ENCODE assay signal across 8 cellular contexts in genomic region chr19:16111160-16111908, GRCh38. TPM values are rescaled to one million over a fixed set of nuclear protein-coding genes. Genes with fewer than 3 reads are reported as not detected.
DNase-seq lines count a peak whose midpoint lies in the region; ATAC-seq and TF ChIP-seq lines count a peak whose summit lies in the region.

RAB8A (plus strand) TSS chr19:16111889; CDS start chr19:16111902, 13 bp downstream.

- H3K4me3 Mint-ChIP-seq in activated naive CD8-positive, alpha-beta T cell = peak within 1 kb of the TSS; percentile 98
- H3K4me3 Mint-ChIP-seq in glutamatergic neuron (ENCODE audit: unreplicated experiment) = peak within 1 kb of the TSS; percentile 94

- H3K27me3 Mint-ChIP-seq in activated naive CD8-positive, alpha-beta T cell = no peaks in the 10 kb centered on the region
- H3K27me3 Mint-ChIP-seq in glutamatergic neuron (ENCODE audit: unreplicated experiment) = peaks cover 2% of the 10 kb centered on the region

- peaks cover 35% of the 10 kb centered on the region for H3K4me1 Mint-ChIP-seq in activated naive CD8-positive, alpha-beta T cell (ENCODE audit: low read depth)
- H3K4me1 Mint-ChIP-seq in glutamatergic neuron (ENCODE audit: low read depth, unreplicated experiment) = no peaks in the 10 kb centered on the region

- H2AFZ ChIP-seq in osteoblast (ENCODE audit: low read length) = peak within 1 kb of the TSS; percentile 94

- TF ChIP-seq CTCF in GM12865 (IDR thresholded peaks at IDR 0.05; ENCODE audit: insufficient read depth, low read depth, low read length, missing control alignments) = peak; percentile 87
- TF ChIP-seq CTCF in glutamatergic neuron (IDR thresholded peaks at IDR 0.05; ENCODE audit: partially characterized antibody, unreplicated experiment) = peak; percentile 99
- TF ChIP-seq CTCF in osteoblast (IDR thresholded peaks at IDR 0.05; ENCODE audit: extremely low read depth, low read depth, low read length) = peak; percentile 74
- TF ChIP-seq CTCF in thoracic aorta (IDR thresholded peaks at IDR 0.05) = peak; percentile 99

- ATAC-seq in HG02642 (IDR thresholded peaks at IDR 0.05; ENCODE audit: poor library complexity, unreplicated experiment) (peak; percentile 93), thoracic aorta (ENCODE audit: insufficient number of reproducible peaks, low FRiP score, low read depth) (peak; percentile 97)

- H3K4me2 ChIP-seq in osteoblast (ENCODE audit: insufficient read depth, low read length) = peak within 1 kb of the TSS; percentile 88

- H3K36me3 ChIP-seq in osteoblast (ENCODE audit: insufficient read depth, low read length) (no peaks in the 10 kb centered on the region), thoracic aorta (no peaks in the 10 kb centered on the region)

- peaks cover 24% of the 10 kb centered on the region for H4K20me1 ChIP-seq in osteoblast (ENCODE audit: insufficient read depth, low read length)

- H3K4me3 ChIP-seq in GM12865 (ENCODE audit: low read depth, low read length) (peak within 1 kb of the TSS; percentile 91), osteoblast (ENCODE audit: insufficient read depth, low read length) (peak within 1 kb of the TSS; percentile 99), thoracic aorta (peak within 1 kb of the TSS; percentile 87)

- H3K36me3 Mint-ChIP-seq in activated naive CD8-positive, alpha-beta T cell = no peaks in the 10 kb centered on the region
- H3K36me3 Mint-ChIP-seq in glutamatergic neuron (ENCODE audit: unreplicated experiment) = no peaks in the 10 kb centered on the region

- peak within 1 kb of the TSS; percentile 96 for H3K27ac Mint-ChIP-seq in activated naive CD8-positive, alpha-beta T cell
- H3K27ac Mint-ChIP-seq in glutamatergic neuron (ENCODE audit: unreplicated experiment) = peak within 1 kb of the TSS; percentile 79

- peaks cover 11% of the 10 kb centered on the region for H3K4me1 ChIP-seq in osteoblast (ENCODE audit: insufficient read depth, low read length)
- peaks cover 14 to 36% of the 10 kb centered on the region in 2 donors for H3K4me1 ChIP-seq in thoracic aorta (ENCODE audit: control insufficient read depth in 1 of 2, low read depth in 2 of 2)

- H3K27ac ChIP-seq in osteoblast (ENCODE audit: low read depth, low read length) (peak within 1 kb of the TSS; percentile 93), thoracic aorta (peak within 1 kb of the TSS; percentile 76 to 95)

- H3K9me3 ChIP-seq in osteoblast (ENCODE audit: low read depth, low read length) (no peaks in the 10 kb centered on the region), thoracic aorta (no peaks in the 10 kb centered on the region)

- H3K79me2 ChIP-seq in osteoblast (ENCODE audit: insufficient read depth, low read length) = peaks cover 42% of the 10 kb centered on the region

- DNase-seq in GM12865 (ENCODE audit: low read depth) (peak; percentile 100), NCI-H1105 (lab: John Stamatoyannopoulos, UW) (peak; percentile 98), SKM-1 treated with dmso at 0.1 percent for 144 hours (lab: John Stamatoyannopoulos, UW; ENCODE audit: unreplicated experiment) (peak; percentile 98), glutamatergic neuron (peak; percentile 98), osteoblast (ENCODE audit: insufficient read length, low spot score, missing footprints) (peak; percentile 100), thoracic aorta (ENCODE audit: low spot score) (peak; percentile 96)

- H3K9me3 Mint-ChIP-seq in activated naive CD8-positive, alpha-beta T cell (ENCODE audit: low read depth) = no peaks in the 10 kb centered on the region
- peaks cover 4% of the 10 kb centered on the region for H3K9me3 Mint-ChIP-seq in glutamatergic neuron (ENCODE audit: unreplicated experiment)

- H3K27me3 ChIP-seq in osteoblast (ENCODE audit: insufficient read depth, low read length) (no peaks in the 10 kb centered on the region), thoracic aorta (replicated peaks; ENCODE audit: insufficient read depth) (no peaks in the 10 kb centered on the region)

RNA-seq across cellular contexts. Expression of gene RAB8A, which starts in this region (rescaled TPM):
- total RNA-seq in glutamatergic neuron (ENCODE audit: unreplicated experiment) = 58.9 TPM
- total RNA-seq in osteoblast = 61.6 and 68.8 TPM in 2 replicates
- 10 to 100 TPM; 40.5 to 41.5 TPM for total RNA-seq in thoracic aorta

Comparison
In these comparisons a context has a peak if more than half of its experiments do, and no peak if none do; other contexts are left out.
1. Peak in every context shown above with its lines: DNase-seq, ATAC-seq, H3K4me3 ChIP-seq and H3K27ac ChIP-seq.